1 cellular context compared by ENCODE assay signal in the genomic region with DNA sequence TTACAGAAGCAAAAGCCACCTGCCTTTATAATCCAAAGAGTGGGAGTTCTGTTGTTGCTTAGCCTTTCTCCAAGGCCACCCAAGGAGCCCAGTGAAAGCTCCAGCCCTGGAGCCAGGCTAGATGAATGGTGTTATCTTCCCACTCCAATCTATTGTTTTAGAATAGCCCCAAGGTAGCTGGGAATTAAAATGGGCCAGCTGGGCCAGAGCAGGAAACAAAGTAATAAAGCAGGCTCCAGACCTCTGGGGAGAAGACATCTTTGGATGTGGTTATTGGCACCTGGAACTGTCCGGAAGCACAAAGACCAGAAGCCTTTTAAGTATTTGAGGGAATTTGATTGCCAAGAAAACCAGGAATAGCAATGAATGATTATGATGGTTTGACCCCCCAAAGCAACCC.
TF ChIP-seq lines count a peak whose summit lies in the region.

No MANE protein-coding gene starts in this region.

TF ChIP-seq in K562, 482 proteins besides CTCF, POLR2A, EP300 and RAD21:
- no peak for TF ChIP-seq USF1 (CRISPR knock-in tag; IDR thresholded peaks at IDR 0.05)
- no peak for TF ChIP-seq ZZZ3 (IDR thresholded peaks at IDR 0.05)
- TF ChIP-seq HNRNPLL (IDR thresholded peaks at IDR 0.05; ENCODE audit: low read depth, low read length, poor library complexity, severe bottlenecking): no peak
- no peak for TF ChIP-seq SMARCC2 (IDR thresholded peaks at IDR 0.05; ENCODE audit: low read depth)
- TF ChIP-seq MCM3 (IDR thresholded peaks at IDR 0.05): no peak
- no peak for TF ChIP-seq AFF4 (CRISPR knock-in tag; IDR thresholded peaks at IDR 0.05)
- TF ChIP-seq, protein P1, sequence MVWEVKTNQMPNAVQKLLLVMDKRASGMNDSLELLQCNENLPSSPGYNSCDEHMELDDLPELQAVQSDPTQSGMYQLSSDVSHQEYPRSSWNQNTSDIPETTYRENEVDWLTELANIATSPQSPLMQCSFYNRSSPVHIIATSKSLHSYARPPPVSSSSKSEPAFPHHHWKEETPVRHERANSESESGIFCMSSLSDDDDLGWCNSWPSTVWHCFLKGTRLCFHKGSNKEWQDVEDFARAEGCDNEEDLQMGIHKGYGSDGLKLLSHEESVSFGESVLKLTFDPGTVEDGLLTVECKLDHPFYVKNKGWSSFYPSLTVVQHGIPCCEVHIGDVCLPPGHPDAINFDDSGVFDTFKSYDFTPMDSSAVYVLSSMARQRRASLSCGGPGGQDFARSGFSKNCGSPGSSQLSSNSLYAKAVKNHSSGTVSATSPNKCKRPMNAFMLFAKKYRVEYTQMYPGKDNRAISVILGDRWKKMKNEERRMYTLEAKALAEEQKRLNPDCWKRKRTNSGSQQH (CRISPR knock-in tag; IDR thresholded peaks at IDR 0.05): no peak
- no peak for TF ChIP-seq SMAD3 (CRISPR knock-in tag; conservative IDR thresholded peaks at IDR 0.05)
- no peak for TF ChIP-seq TCFL5 (CRISPR knock-in tag; conservative IDR thresholded peaks at IDR 0.05)
- no peak for TF ChIP-seq ELF2 (CRISPR knock-in tag; IDR thresholded peaks at IDR 0.05)
- no peak for TF ChIP-seq TCF15 (CRISPR knock-in tag; IDR thresholded peaks at IDR 0.05)
- no peak for TF ChIP-seq SRSF1 (IDR thresholded peaks at IDR 0.05; ENCODE audit: low read depth, low read length)
